Comparison of ENCODE assay signal across 1 cellular context in the genomic region with DNA sequence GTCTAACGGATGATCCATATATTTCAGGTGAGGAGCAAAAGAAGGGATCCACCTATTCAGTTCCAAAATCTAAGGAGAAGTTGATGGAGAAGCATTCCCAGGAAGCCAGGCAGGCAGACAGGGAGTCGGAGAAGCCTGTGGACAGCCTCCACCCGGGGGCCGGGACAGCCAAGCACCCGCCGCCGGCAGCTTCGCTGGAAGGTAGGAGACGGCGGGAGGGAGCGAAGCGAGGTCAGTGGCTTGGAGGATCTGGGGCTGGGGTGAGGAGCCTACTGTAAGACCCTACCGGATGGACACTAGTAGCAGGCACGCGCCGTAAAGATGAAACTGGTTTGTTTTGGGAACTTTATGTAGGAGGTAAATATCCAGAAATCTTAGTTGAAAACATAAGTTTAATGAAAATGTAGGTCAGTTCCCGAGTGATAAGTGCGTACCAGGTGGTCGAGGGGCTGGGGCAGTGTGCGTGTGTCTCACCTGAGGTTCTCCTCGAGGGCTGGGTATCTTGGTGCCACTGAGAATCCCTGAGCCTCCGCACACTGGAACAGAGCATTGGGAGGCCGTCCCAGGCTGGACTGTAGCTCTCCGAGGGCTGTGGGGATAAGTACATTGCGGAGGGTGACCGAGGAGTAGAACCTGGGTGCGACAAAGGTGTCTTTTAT.
TF ChIP-seq lines count a peak whose summit lies in the region.

No MANE protein-coding gene starts in this region.

TF ChIP-seq in HEK293, 187 proteins besides CTCF, POLR2A, EP300 and RAD21 (continued from another document):
- TF ChIP-seq, protein P1, sequence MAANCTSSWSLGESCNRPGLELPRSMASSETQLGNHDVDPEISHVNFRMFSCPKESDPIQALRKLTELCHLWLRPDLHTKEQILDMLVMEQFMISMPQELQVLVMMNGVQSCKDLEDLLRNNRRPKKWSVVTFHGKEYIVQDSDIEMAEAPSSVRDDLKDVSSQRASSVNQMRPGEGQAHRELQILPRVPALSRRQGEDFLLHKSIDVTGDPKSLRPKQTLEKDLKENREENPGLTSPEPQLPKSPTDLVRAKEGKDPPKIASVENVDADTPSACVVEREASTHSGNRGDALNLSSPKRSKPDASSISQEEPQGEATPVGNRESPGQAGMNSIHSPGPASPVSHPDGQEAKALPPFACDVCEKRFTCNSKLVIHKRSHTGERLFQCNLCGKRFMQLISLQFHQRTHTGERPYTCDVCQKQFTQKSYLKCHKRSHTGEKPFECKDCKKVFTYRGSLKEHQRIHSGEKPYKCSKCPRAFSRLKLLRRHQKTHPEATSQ (tag by site-specific recombination; IDR thresholded peaks at IDR 0.05): no peak
- TF ChIP-seq, protein P2, sequence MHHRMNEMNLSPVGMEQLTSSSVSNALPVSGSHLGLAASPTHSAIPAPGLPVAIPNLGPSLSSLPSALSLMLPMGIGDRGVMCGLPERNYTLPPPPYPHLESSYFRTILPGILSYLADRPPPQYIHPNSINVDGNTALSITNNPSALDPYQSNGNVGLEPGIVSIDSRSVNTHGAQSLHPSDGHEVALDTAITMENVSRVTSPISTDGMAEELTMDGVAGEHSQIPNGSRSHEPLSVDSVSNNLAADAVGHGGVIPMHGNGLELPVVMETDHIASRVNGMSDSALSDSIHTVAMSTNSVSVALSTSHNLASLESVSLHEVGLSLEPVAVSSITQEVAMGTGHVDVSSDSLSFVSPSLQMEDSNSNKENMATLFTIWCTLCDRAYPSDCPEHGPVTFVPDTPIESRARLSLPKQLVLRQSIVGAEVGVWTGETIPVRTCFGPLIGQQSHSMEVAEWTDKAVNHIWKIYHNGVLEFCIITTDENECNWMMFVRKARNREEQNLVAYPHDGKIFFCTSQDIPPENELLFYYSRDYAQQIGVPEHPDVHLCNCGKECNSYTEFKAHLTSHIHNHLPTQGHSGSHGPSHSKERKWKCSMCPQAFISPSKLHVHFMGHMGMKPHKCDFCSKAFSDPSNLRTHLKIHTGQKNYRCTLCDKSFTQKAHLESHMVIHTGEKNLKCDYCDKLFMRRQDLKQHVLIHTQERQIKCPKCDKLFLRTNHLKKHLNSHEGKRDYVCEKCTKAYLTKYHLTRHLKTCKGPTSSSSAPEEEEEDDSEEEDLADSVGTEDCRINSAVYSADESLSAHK (tag by site-specific recombination; IDR thresholded peaks at IDR 0.05): 0 out of 2 replicates have a peak, but pooled peaks have one; percentile 19
- no peak for TF ChIP-seq ZIC2 (tag by site-specific recombination; IDR thresholded peaks at IDR 0.05)
- TF ChIP-seq ZNF664 (tag by site-specific recombination; IDR thresholded peaks at IDR 0.05): no peak
- TF ChIP-seq, protein P3, sequence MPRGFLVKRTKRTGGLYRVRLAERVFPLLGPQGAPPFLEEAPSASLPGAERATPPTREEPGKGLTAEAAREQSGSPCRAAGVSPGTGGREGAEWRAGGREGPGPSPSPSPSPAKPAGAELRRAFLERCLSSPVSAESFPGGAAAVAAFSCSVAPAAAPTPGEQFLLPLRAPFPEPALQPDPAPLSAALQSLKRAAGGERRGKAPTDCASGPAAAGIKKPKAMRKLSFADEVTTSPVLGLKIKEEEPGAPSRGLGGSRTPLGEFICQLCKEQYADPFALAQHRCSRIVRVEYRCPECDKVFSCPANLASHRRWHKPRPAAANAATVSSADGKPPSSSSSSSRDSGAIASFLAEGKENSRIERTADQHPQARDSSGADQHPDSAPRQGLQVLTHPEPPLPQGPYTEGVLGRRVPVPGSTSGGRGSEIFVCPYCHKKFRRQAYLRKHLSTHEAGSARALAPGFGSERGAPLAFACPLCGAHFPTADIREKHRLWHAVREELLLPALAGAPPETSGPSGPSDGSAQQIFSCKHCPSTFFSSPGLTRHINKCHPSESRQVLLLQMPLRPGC (tag by site-specific recombination; IDR thresholded peaks at IDR 0.05): no peak
- no peak for TF ChIP-seq ZNF2 (tag by site-specific recombination; IDR thresholded peaks at IDR 0.05)
- 0 out of 2 replicates have a peak, but pooled peaks have one; percentile 17 for TF ChIP-seq ZNF394 (tag by site-specific recombination; IDR thresholded peaks at IDR 0.05; ENCODE audit: borderline replicate concordance)
- no peak for TF ChIP-seq TCF7L2 (IDR thresholded peaks at IDR 0.05; ENCODE audit: borderline replicate concordance, low read depth, low read length)
